Comparison of ENCODE assay signal across 9 cellular contexts in the genomic region with DNA sequence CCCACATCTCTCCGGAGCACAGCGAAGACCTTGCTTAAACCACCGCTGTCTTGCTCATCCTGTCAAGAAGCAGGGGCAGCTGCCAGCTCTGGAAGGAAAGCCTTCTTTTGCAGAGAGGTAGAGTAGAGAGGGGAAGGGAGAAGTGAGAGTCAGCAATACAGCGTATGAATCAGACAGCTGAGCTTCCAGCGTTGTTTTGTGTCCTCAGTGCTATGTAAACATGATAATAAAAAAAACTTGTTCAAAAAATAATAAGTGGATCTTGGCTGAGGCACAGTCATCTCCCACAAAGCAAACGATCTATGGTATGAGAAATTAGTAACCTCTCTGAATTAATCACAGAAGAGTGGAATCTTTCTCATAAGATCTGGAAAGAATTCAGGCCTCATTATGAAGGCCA. TPM values are rescaled to one million over a fixed set of nuclear protein-coding genes. Genes with fewer than 3 reads are reported as not detected.
A peak's percentile ranks its signal among the peaks of the same experiment; 100 is the strongest.
DNase-seq lines count a peak whose midpoint lies in the region; ATAC-seq and TF ChIP-seq lines count a peak whose summit lies in the region.
"Had no signal": no experiment of that assay in that cellular context is flagged by ENCODE, and none has a peak within 500 bp of the region (broad histone marks: within the 10 kb centered on the region; RNA-seq: fewer than 3 reads in every experiment).

No MANE protein-coding gene starts in this region.

- no peaks in the 10 kb centered on the region for H3K9me3 ChIP-seq in lower lobe of right lung

- TF ChIP-seq CTCF in lower lobe of right lung (IDR thresholded peaks at IDR 0.05): no peak

- H3K4me1 Mint-ChIP-seq in activated CD8-positive, alpha-beta T cell treated with anti-CD3 and anti-CD28 coated beads, Interleukin-2, amount 10 ng/mL, durations not matched to agents 7 days and 5 days (ENCODE audit: low read depth): peaks cover 40% of the 10 kb centered on the region

- ATAC-seq in GM21737 (IDR thresholded peaks at IDR 0.05; ENCODE audit: unreplicated experiment): peak; percentile 47
- peak; percentile 46 for ATAC-seq in activated CD8-positive, alpha-beta T cell treated with anti-CD3 and anti-CD28 coated beads, Interleukin-2, amount 10 ng/mL, durations not matched to agents 7 days and 5 days
- peak; percentile 79 to 86 for ATAC-seq in lower lobe of right lung
- ATAC-seq in HG03439 (IDR thresholded peaks at IDR 0.05; ENCODE audit: unreplicated experiment): no peak
- no peak for ATAC-seq in HG03378 (IDR thresholded peaks at IDR 0.05; ENCODE audit: unreplicated experiment)

- H3K27me3 ChIP-seq in lower lobe of right lung (ENCODE audit: low read depth): no peaks in the 10 kb centered on the region
- H3K27me3 ChIP-seq: cardiac muscle cell had no signal

- CTCF ChIA-PET in activated CD8-positive, alpha-beta T cell treated with anti-CD3 and anti-CD28 coated beads, Interleukin-2, amount 10 ng/mL, durations not matched to agents 7 days and 5 days (lab: Charles Lee): interaction anchor here (1.1 to 2.1 kb wide), 2 partner anchors 10 to 325 kb away, joined by 3 to 4 read pairs; no protein-coding TSS in a partner anchor

- H3K27ac Mint-ChIP-seq in activated CD8-positive, alpha-beta T cell treated with anti-CD3 and anti-CD28 coated beads, Interleukin-2, amount 10 ng/mL, durations not matched to agents 7 days and 5 days: peak overlapping the region; percentile 36

- H3K36me3 ChIP-seq in lower lobe of right lung: no peaks in the 10 kb centered on the region
- H3K36me3 ChIP-seq: cardiac muscle cell had no signal

- peaks cover 46% of the 10 kb centered on the region for H3K4me1 ChIP-seq in lower lobe of right lung

- H3K9me3 Mint-ChIP-seq in activated CD8-positive, alpha-beta T cell treated with anti-CD3 and anti-CD28 coated beads, Interleukin-2, amount 10 ng/mL, durations not matched to agents 7 days and 5 days (ENCODE audit: insufficient read depth): no peaks in the 10 kb centered on the region

- peak overlapping the region; percentile 63 for H3K27ac ChIP-seq in lower lobe of right lung
- H3K27ac ChIP-seq: cardiac muscle cell had no signal

- peak overlapping the region; percentile 65 for H3K4me3 Mint-ChIP-seq in activated CD8-positive, alpha-beta T cell treated with anti-CD3 and anti-CD28 coated beads, Interleukin-2, amount 10 ng/mL, durations not matched to agents 7 days and 5 days

- H3K27me3 Mint-ChIP-seq in activated CD8-positive, alpha-beta T cell treated with anti-CD3 and anti-CD28 coated beads, Interleukin-2, amount 10 ng/mL, durations not matched to agents 7 days and 5 days (ENCODE audit: low read depth): peaks cover 7% of the 10 kb centered on the region

- intact Hi-C loops in lower lobe of right lung (cut with DNase I): no loop called here

- DNase-seq in AG20443 (ENCODE audit: low spot score) (peak; percentile 75), lower lobe of right lung (no peak), NCI-H2107 (lab: John Stamatoyannopoulos, UW) (no peak)
- DNase-seq in activated CD8-positive, alpha-beta T cell treated with anti-CD3 and anti-CD28 coated beads, Interleukin-2, amount 10 ng/mL, durations not matched to agents 7 days and 5 days: no peak
- no peak for DNase-seq in activated CD8-positive, alpha-beta memory T cell treated with anti-CD3 and anti-CD28 coated beads, Interleukin-2, amount 50 U/mL, for 4 hours

- POLR2A ChIA-PET in activated CD8-positive, alpha-beta T cell treated with anti-CD3 and anti-CD28 coated beads, Interleukin-2, amount 10 ng/mL, durations not matched to agents 7 days and 5 days (lab: Charles Lee): interaction anchor here (1.5 kb wide), 1 partner anchor 10 kb away, joined by 3 read pairs; no protein-coding TSS in a partner anchor

- no peaks in the 10 kb centered on the region for H3K36me3 Mint-ChIP-seq in activated CD8-positive, alpha-beta T cell treated with anti-CD3 and anti-CD28 coated beads, Interleukin-2, amount 10 ng/mL, durations not matched to agents 7 days and 5 days (ENCODE audit: low read depth)

- H3K4me3 ChIP-seq in lower lobe of right lung: peak overlapping the region; percentile 15
- H3K4me3 ChIP-seq: cardiac muscle cell had no signal

RNA-seq across cellular contexts. Expression of a gene that starts 29.7 kb away (rescaled TPM):
- total RNA-seq in activated CD8-positive, alpha-beta T cell treated with anti-CD3 and anti-CD28 coated beads, Interleukin-2, amount 10 ng/mL, durations not matched to agents 7 days and 5 days: not detected
- 36.5 TPM for total RNA-seq in lower lobe of right lung

Comparison
In these comparisons a context has a peak if more than half of its experiments do, and no peak if none do; other contexts are left out.
1. ATAC-seq: peak in GM21737 (single experiment), activated CD8-positive, alpha-beta T cell treated with anti-CD3 and anti-CD28 coated beads, Interleukin-2, amount 10 ng/mL, durations not matched to agents 7 days and 5 days (single experiment) and lower lobe of right lung (2 of 2); none in HG03439 (single experiment) and HG03378 (single experiment).
2. RNA of a gene that starts 29.7 kb away (total RNA-seq): 36.5 TPM in lower lobe of right lung (single experiment); not detected in activated CD8-positive, alpha-beta T cell treated with anti-CD3 and anti-CD28 coated beads, Interleukin-2, amount 10 ng/mL, durations not matched to agents 7 days and 5 days; every median in the first group is over 10 times any median in the second.